Comparison of ENCODE assay signal across 10 cellular contexts in the genomic region with DNA sequence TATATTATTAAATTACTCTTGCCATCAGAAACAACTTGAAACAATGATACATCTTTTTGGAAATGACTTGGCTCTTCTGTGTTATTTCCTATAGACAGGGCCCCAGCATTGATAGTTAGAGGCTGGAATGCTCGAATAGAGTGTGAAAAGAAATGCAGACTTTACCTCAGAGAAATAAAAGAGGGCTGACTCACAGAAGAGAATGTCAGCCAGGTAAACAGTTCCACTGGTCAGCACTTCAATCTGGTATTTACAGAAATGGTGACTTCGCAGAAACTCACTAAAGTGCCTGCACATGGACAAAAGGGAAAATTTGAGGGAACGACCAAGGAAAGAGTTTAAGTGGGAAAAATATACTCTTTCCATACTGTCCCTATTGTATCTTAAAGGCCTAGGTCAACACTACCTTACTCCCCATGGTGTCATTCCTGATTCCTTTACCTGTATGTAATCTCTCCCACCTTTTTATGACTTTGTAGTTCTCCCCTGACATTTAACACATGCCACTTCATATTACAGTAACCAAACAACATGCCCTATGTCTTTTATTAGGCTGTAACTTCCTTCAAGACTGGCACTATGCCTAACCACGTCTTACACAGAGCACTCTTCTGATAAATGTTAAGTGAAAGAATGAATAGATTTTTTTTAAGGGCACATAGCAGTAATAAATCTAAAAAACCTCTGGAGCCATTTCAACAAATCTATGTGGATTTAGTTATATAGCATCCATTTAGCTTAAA. TPM values are rescaled to one million over a fixed set of nuclear protein-coding genes. Genes with fewer than 3 reads are reported as not detected.
DNase-seq lines count a peak whose midpoint lies in the region; ATAC-seq and TF ChIP-seq lines count a peak whose summit lies in the region.
"Had no signal": no experiment of that assay in that cellular context is flagged by ENCODE, and none has a peak within 500 bp of the region (broad histone marks: within the 10 kb centered on the region; RNA-seq: fewer than 3 reads in every experiment).

No MANE protein-coding gene starts in this region.

- H3K79me2 ChIP-seq in KMS-11 (ENCODE audit: insufficient read depth, low read depth) (no peaks in the 10 kb centered on the region; the same call in 1 of the 2 replicates), osteoblast (ENCODE audit: insufficient read depth, low read length) (peaks cover 43% of the 10 kb centered on the region)

- no peaks in the 10 kb centered on the region for H3K9me3 ChIP-seq in mucosa of rectum (ENCODE audit: control insufficient read depth in 2 of 2, low read length in 2 of 2)
- no peaks in the 10 kb centered on the region for H3K9me3 ChIP-seq in osteoblast (ENCODE audit: low read depth, low read length)
- no peaks in the 10 kb centered on the region for H3K9me3 ChIP-seq in testis
- H3K9me3 ChIP-seq in uterus, result no peaks in the 10 kb centered on the region

- intact Hi-C loops in testis (cut with DNase I; ENCODE audit: low total_unique reads), result no loop called here
- intact Hi-C loops in uterus (cut with DNase I; ENCODE audit: low total_unique reads), result no loop called here

- ATAC-seq in HG03565 (IDR thresholded peaks at IDR 0.05; ENCODE audit: unreplicated experiment), result no peak

- H4K20me1 ChIP-seq in KMS-11 (ENCODE audit: insufficient read depth) (no peaks in the 10 kb centered on the region), osteoblast (ENCODE audit: insufficient read depth, low read length) (peaks cover 7% of the 10 kb centered on the region)

- H3K27ac ChIP-seq in KMS-11 (peak overlapping the region; percentile 42; the same call in 1 of the 2 replicates), cingulate gyrus (ENCODE audit: low read depth, low read length) (peak overlapping the region; percentile 6), mucosa of rectum (ENCODE audit: low read depth in 2 of 2, low read length in 2 of 2) (peak overlapping the region; percentile 2 to 56), osteoblast (ENCODE audit: low read depth, low read length) (no peak overlapping the region), testis (no peak overlapping the region), uterus (no peak overlapping the region)

- H3K27me3 ChIP-seq in KMS-11 (ENCODE audit: insufficient read depth, low read depth), result no peaks in the 10 kb centered on the region
- no peaks in the 10 kb centered on the region for H3K27me3 ChIP-seq in mucosa of rectum (ENCODE audit: control insufficient read depth in 2 of 2, insufficient read depth in 2 of 2, low read length in 2 of 2)
- H3K27me3 ChIP-seq in osteoblast (ENCODE audit: insufficient read depth, low read length), result no peaks in the 10 kb centered on the region
- no peaks in the 10 kb centered on the region for H3K27me3 ChIP-seq in testis
- H3K27me3 ChIP-seq in uterus, result no peaks in the 10 kb centered on the region

- peaks cover 58% of the 10 kb centered on the region for H3K4me1 ChIP-seq in KMS-11 (ENCODE audit: low read depth, poor library complexity, severe bottlenecking)
- H3K4me1 ChIP-seq in mucosa of rectum (ENCODE audit: control insufficient read depth in 2 of 2, insufficient read depth in 2 of 2, low read length in 2 of 2), result peaks cover 0 to 12% of the 10 kb centered on the region in 2 donors
- H3K4me1 ChIP-seq in osteoblast (ENCODE audit: insufficient read depth, low read length), result peaks cover 8% of the 10 kb centered on the region
- H3K4me1 ChIP-seq in testis, result no peaks in the 10 kb centered on the region
- peaks cover 0 to 6% of the 10 kb centered on the region in 2 donors for H3K4me1 ChIP-seq in uterus

- WGBS in testis, 2 donors, result 69 to 79% methylated on average over 4 of the region's 4 CpGs

- peak overlapping the region; percentile 60 for H3K4me2 ChIP-seq in KMS-11
- no peak overlapping the region for H3K4me2 ChIP-seq in osteoblast (ENCODE audit: insufficient read depth, low read length)

- no peak for TF ChIP-seq CTCF in KMS-11 (conservative IDR thresholded peaks at IDR 0.05; ENCODE audit: low read depth, low read length)
- TF ChIP-seq CTCF in osteoblast (IDR thresholded peaks at IDR 0.05; ENCODE audit: extremely low read depth, low read depth, low read length), result no peak
- TF ChIP-seq CTCF in testis (IDR thresholded peaks at IDR 0.05), result no peak
- TF ChIP-seq CTCF in uterus (IDR thresholded peaks at IDR 0.05), result no peak

- TF ChIP-seq POLR2A in testis (IDR thresholded peaks at IDR 0.05) (no peak), uterus (IDR thresholded peaks at IDR 0.05) (no peak)

- H3K9ac ChIP-seq in KMS-11, result no peak overlapping the region
- H3K9ac ChIP-seq in mucosa of rectum (ENCODE audit: low read depth in 1 of 2, low read length in 2 of 2), result no peak overlapping the region

- H3K36me3 ChIP-seq in KMS-11 (ENCODE audit: insufficient read depth), result no peaks in the 10 kb centered on the region
- H3K36me3 ChIP-seq in mucosa of rectum (ENCODE audit: control insufficient read depth in 2 of 2, insufficient read depth in 2 of 2, low read length in 2 of 2), result peaks cover 35 to 39% of the 10 kb centered on the region in 2 donors
- peaks cover 27% of the 10 kb centered on the region for H3K36me3 ChIP-seq in osteoblast (ENCODE audit: insufficient read depth, low read length)
- no peaks in the 10 kb centered on the region for H3K36me3 ChIP-seq in testis (ENCODE audit: low read depth, missing control alignments)
- no peaks in the 10 kb centered on the region for H3K36me3 ChIP-seq in uterus

- DNase-seq in DMS79 (lab: John Stamatoyannopoulos, UW), result peak; percentile 17
- no peak for DNase-seq in osteoblast (ENCODE audit: insufficient read length, low spot score, missing footprints)
- DNase-seq in testis, result no peak
- no peak for DNase-seq in uterus
- DNase-seq: NCI-H1092 treated with DMSO at 0.1 percent for 48 hours had no signal

- no peak overlapping the region for H3K4me3 ChIP-seq in KMS-11 (IDR thresholded peaks at IDR 0.05; ENCODE audit: insufficient read depth, low read depth, low read length)
- H3K4me3 ChIP-seq in mucosa of rectum (ENCODE audit: low read length in 2 of 2), result no peak overlapping the region
- H3K4me3 ChIP-seq in osteoblast (ENCODE audit: insufficient read depth, low read length), result no peak overlapping the region
- no peak overlapping the region for H3K4me3 ChIP-seq in testis
- H3K4me3 ChIP-seq in uterus, result no peak overlapping the region
- H3K4me3 ChIP-seq: skin epidermis had no signal

- H2AFZ ChIP-seq in KMS-11 (ENCODE audit: low read depth), result no peak overlapping the region
- H2AFZ ChIP-seq in osteoblast (ENCODE audit: low read length), result no peak overlapping the region

RNA-seq across cellular contexts. Expression of gene AKAP10, which starts 36.7 kb away (rescaled TPM):
- total RNA-seq in osteoblast (27.5 and 31.5 TPM in 2 replicates), testis (10 to 100 TPM; 38.4 to 40.0 TPM), uterus (10 to 100 TPM; 17.7 to 56.9 (median 33.2) TPM)
- 36.0 TPM for polyA plus RNA-seq in testis (ENCODE audit: insufficient read depth, low read depth, low replicate concordance)

Comparison
In these comparisons a context has a peak if more than half of its experiments do, and no peak if none do; other contexts are left out.
1. H3K27ac ChIP-seq: peak in KMS-11 (single experiment), cingulate gyrus (single experiment) and mucosa of rectum (2 of 2); none in osteoblast (single experiment), testis (0 of 2) and uterus (0 of 2).